In the genomic region with DNA sequence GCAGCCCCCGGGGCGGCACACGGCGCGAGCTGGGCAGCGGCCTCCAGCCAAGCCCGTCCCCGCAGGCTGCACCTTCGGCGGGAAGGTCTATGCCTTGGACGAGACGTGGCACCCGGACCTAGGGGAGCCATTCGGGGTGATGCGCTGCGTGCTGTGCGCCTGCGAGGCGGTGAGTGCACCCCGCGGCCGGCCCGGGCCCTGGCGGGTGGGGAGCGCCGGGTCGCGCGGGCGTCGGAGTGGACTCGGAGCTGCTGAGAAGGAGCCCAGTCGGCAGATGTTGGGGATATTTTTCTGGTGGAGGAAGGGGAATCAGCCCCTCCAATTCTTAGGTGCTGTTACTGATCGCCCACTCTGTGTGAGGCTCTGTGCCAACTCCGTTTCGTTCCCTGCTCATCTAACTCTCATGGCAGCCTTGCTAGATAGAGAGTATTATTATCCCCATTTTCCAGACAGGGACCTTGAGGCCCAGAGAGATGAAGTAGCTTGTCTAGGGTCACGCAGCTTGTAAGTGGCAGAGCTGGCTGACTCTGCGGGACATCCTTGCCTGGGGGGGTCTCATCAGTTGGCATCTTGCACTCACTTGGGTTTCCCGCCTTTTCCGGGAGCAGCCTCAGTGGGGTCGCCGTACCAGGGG, we compare ENCODE assay signal across 1 cellular context.
TF ChIP-seq lines count a peak whose summit lies in the region.

No MANE protein-coding gene starts in this region.

TF ChIP-seq in HCT116, 20 proteins besides CTCF, POLR2A, EP300 and RAD21 (continued from another document):
- TF ChIP-seq SRF (IDR thresholded peaks at IDR 0.05; ENCODE audit: low read depth) (no peak), ZNF274 (IDR thresholded peaks at IDR 0.05; ENCODE audit: low read depth, low read length) (no peak), EZH2phosphoT487 (IDR thresholded peaks at IDR 0.05; ENCODE audit: borderline replicate concordance) (no peak), YY1 (IDR thresholded peaks at IDR 0.05; ENCODE audit: extremely low read depth, insufficient replicate concordance, low read depth, low read length) (no peak), MAX (IDR thresholded peaks at IDR 0.05) (no peak), ZBTB33 (IDR thresholded peaks at IDR 0.05; ENCODE audit: extremely low read depth, insufficient replicate concordance, low read length) (no peak), POLR2AphosphoS5 (IDR thresholded peaks at IDR 0.05; ENCODE audit: low read depth, low read length) (no peak), EZH2 (IDR thresholded peaks at IDR 0.05) (no peak), SP1 (IDR thresholded peaks at IDR 0.05; ENCODE audit: low read depth) (no peak), CBX3 (IDR thresholded peaks at IDR 0.05; ENCODE audit: low read depth) (no peak), REST (IDR thresholded peaks at IDR 0.05; ENCODE audit: low read depth) (no peak), FOSL1 (IDR thresholded peaks at IDR 0.05; ENCODE audit: low read depth) (no peak)
- TF ChIP-seq, protein P1, sequence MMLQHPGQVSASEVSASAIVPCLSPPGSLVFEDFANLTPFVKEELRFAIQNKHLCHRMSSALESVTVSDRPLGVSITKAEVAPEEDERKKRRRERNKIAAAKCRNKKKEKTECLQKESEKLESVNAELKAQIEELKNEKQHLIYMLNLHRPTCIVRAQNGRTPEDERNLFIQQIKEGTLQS (IDR thresholded peaks at IDR 0.05) = no peak
